ENCODE assay signal across 18 cellular contexts in genomic region chr2:15120578-15120977, GRCh38.
"Had no signal": no experiment of that assay in that cellular context is flagged by ENCODE, and none has a peak within 500 bp of the region (broad histone marks: within the 10 kb centered on the region; RNA-seq: fewer than 3 reads in every experiment).

No MANE protein-coding gene starts in this region.

- ATAC-seq: activated CD4-positive, CD25-positive, alpha-beta regulatory T cell treated with anti-CD3 and anti-CD28 coated beads, Interleukin-2, amount 50 U/mL, for 24 hours; foreskin keratinocyte; natural killer cell treated with Interleukin-12 subunit alpha and Interleukin-12 subunit beta and Interleukin-15 and Interleukin-18, amount 100 ng/mL, for 72 hours; right cardiac atrium had no signal

- H3K9me3 Mint-ChIP-seq: activated naive CD4-positive, alpha-beta T cell treated with anti-CD3 and anti-CD28 coated beads, Interleukin-2, amount 10 ng/mL, durations not matched to agents 7 days and 5 days; natural killer cell treated with Interleukin-12 subunit alpha and Interleukin-12 subunit beta and Interleukin-15 and Interleukin-18, amount 100 ng/mL, for 72 hours had no signal

- FAIRE-seq: bronchial epithelial cell had no signal

- H3K9me3 ChIP-seq: ascending aorta, prostate gland, uterus had no signal

- H3K27ac Mint-ChIP-seq: activated naive CD4-positive, alpha-beta T cell treated with anti-CD3 and anti-CD28 coated beads, Interleukin-2, amount 10 ng/mL, durations not matched to agents 7 days and 5 days; dendritic cell treated with granulocyte-macrophage colony-stimulating factor and Interleukin-4, amounts not matched to agents 40 ng/mL and 50 ng/mL, for 4 days; natural killer cell treated with Interleukin-12 subunit alpha and Interleukin-12 subunit beta and Interleukin-15 and Interleukin-18, amount 100 ng/mL, for 72 hours had no signal

- H3K4me3 Mint-ChIP-seq: activated naive CD4-positive, alpha-beta T cell treated with anti-CD3 and anti-CD28 coated beads, Interleukin-2, amount 10 ng/mL, durations not matched to agents 7 days and 5 days; dendritic cell treated with granulocyte-macrophage colony-stimulating factor and Interleukin-4, amounts not matched to agents 40 ng/mL and 50 ng/mL, for 4 days; natural killer cell treated with Interleukin-12 subunit alpha and Interleukin-12 subunit beta and Interleukin-15 and Interleukin-18, amount 100 ng/mL, for 72 hours had no signal

- H3K36me3 Mint-ChIP-seq: activated naive CD4-positive, alpha-beta T cell treated with anti-CD3 and anti-CD28 coated beads, Interleukin-2, amount 10 ng/mL, durations not matched to agents 7 days and 5 days; natural killer cell treated with Interleukin-12 subunit alpha and Interleukin-12 subunit beta and Interleukin-15 and Interleukin-18, amount 100 ng/mL, for 72 hours had no signal

- H3K27ac ChIP-seq: ascending aorta, foreskin keratinocyte, prostate gland, skin epidermis, tibial nerve, uterus had no signal

- H3K4me3 ChIP-seq: ascending aorta, prostate gland, skin epidermis, tibial nerve, uterus had no signal

- H3K4me1 Mint-ChIP-seq: activated naive CD4-positive, alpha-beta T cell treated with anti-CD3 and anti-CD28 coated beads, Interleukin-2, amount 10 ng/mL, durations not matched to agents 7 days and 5 days had no signal

- H3K27me3 ChIP-seq: ascending aorta, foreskin keratinocyte, tibial nerve, uterus had no signal

- DNase-seq: activated CD4-positive, alpha-beta T cell treated with anti-CD3 and anti-CD28 coated beads, Interleukin-2, amount 50 U/mL, for 1 hour; activated naive CD4-positive, alpha-beta T cell treated with anti-CD3 and anti-CD28 coated beads, Interleukin-2, amount 10 ng/mL, durations not matched to agents 7 days and 5 days; activated T-cell treated with anti-CD3 and anti-CD28 coated beads, Interleukin-2, amount 50 U/mL, for 1 hour; effector memory CD4-positive, alpha-beta T cell; foreskin keratinocyte; mesendoderm; right cardiac atrium; stimulated activated CD4-positive, alpha-beta T cell treated with anti-CD3 and anti-CD28 coated beads, Interleukin-4, amount 100 ng/mL, for 24 hours; stimulated activated naive CD4-positive, alpha-beta T cell; uterus had no signal

- H3K4me1 ChIP-seq: ascending aorta, foreskin keratinocyte, prostate gland, tibial nerve, uterus had no signal

- H3K27me3 Mint-ChIP-seq: dendritic cell treated with granulocyte-macrophage colony-stimulating factor and Interleukin-4, amounts not matched to agents 40 ng/mL and 50 ng/mL, for 4 days had no signal

- H3K36me3 ChIP-seq: ascending aorta, prostate gland, tibial nerve, uterus had no signal
